ENCODE assay signal across 8 cellular contexts in genomic region chr4:48315728-48316630, GRCh38. TPM values are rescaled to one million over a fixed set of nuclear protein-coding genes. Genes with fewer than 3 reads are reported as not detected.
DNase-seq lines count a peak whose midpoint lies in the region; ATAC-seq and TF ChIP-seq lines count a peak whose summit lies in the region.

No MANE protein-coding gene starts in this region.

- H3K36me3 Mint-ChIP-seq in memory B cell = no peaks in the 10 kb centered on the region

- dilution Hi-C loops in mammary epithelial cell (cut with HindIII; ENCODE audit: low sequenced_read_pairs) = no loop called here

- H3K4me1 ChIP-seq in left ventricle myocardium inferior = no peaks in the 10 kb centered on the region
- H3K4me1 ChIP-seq in mammary epithelial cell (ENCODE audit: insufficient read depth, low read length) = peaks cover 2% of the 10 kb centered on the region

- no peak overlapping the region for H3K4me2 ChIP-seq in mammary epithelial cell (ENCODE audit: insufficient read depth, low read depth, low read length)

- in situ Hi-C loops in KBM-7 (cut with MboI; ENCODE audit: low pct_unique_long_range_greater_than_20kb, low sequenced_read_pairs) = loop anchor here (25.0 kb wide), 1 partner anchor 221 kb away; no protein-coding TSS in a partner anchor
- in situ Hi-C loops in mammary epithelial cell (cut with MboI; ENCODE audit: low sequenced_read_pairs in 2 of 2) = loop anchor here in 1 of 2 donors (25.0 kb wide), 1 partner anchor 171 kb away; the partner anchor contains the start of genes SLC10A4 and ZAR1

- no peak overlapping the region for H3K4me3 Mint-ChIP-seq in memory B cell

- H3K36me3 ChIP-seq in left ventricle myocardium inferior (no peaks in the 10 kb centered on the region), mammary epithelial cell (ENCODE audit: insufficient read depth, low read length) (no peaks in the 10 kb centered on the region)

- H3K4me3 ChIP-seq in left ventricle myocardium inferior (no peak overlapping the region), mammary epithelial cell (replicated peaks in 1 of 3; ENCODE audit: insufficient read depth in 1 of 3, low read depth in 2 of 3, low read length in 3 of 3) (no peak overlapping the region)

- no peaks in the 10 kb centered on the region for H4K20me1 ChIP-seq in mammary epithelial cell (ENCODE audit: insufficient read depth, low read length)

- no peaks in the 10 kb centered on the region for H3K79me2 ChIP-seq in mammary epithelial cell (ENCODE audit: insufficient read depth, low read length)

- peaks cover 4% of the 10 kb centered on the region for H3K4me1 Mint-ChIP-seq in memory B cell

- no peak overlapping the region for H3K9ac ChIP-seq in mammary epithelial cell (ENCODE audit: insufficient read depth, low read length)

- intact Hi-C loops in left ventricle myocardium inferior (cut with micrococcal nuclease) (no loop called here), Right ventricle myocardium inferior (cut with DNase I) (no loop called here), mammary epithelial cell (cut with micrococcal nuclease) (loop anchor here (1.0 to 5.0 kb wide), 5 partner anchors 25 to 231 kb away; partner anchors contain the start of gene SLAIN2)

- H3K9me3 ChIP-seq in left ventricle myocardium inferior (replicated peaks) = no peaks in the 10 kb centered on the region
- H3K9me3 ChIP-seq in mammary epithelial cell (replicated peaks; ENCODE audit: insufficient read depth, low read length) = no peaks in the 10 kb centered on the region

- H3K27ac Mint-ChIP-seq in memory B cell = peak overlapping the region; percentile 26

- H3K27ac ChIP-seq in left ventricle myocardium inferior (replicated peaks) (no peak overlapping the region), mammary epithelial cell (ENCODE audit: insufficient read depth, low read depth, low read length) (no peak overlapping the region)

- peak overlapping the region; percentile 80 for H2AFZ ChIP-seq in mammary epithelial cell (ENCODE audit: low read depth, low read length)

- no peaks in the 10 kb centered on the region for H3K27me3 ChIP-seq in left ventricle myocardium inferior (ENCODE audit: low read depth)
- no peaks in the 10 kb centered on the region for H3K27me3 ChIP-seq in mammary epithelial cell (ENCODE audit: insufficient read depth, low read length)

- ATAC-seq in Right ventricle myocardium inferior = no peak
- peak; percentile 80 for ATAC-seq in GM21528 (IDR thresholded peaks at IDR 0.05; ENCODE audit: low FRiP score, unreplicated experiment)
- ATAC-seq in memory B cell (ENCODE audit: low read depth) = peak; percentile 76
- ATAC-seq in HG03520 (IDR thresholded peaks at IDR 0.05; ENCODE audit: unreplicated experiment) = no peak

- no peak for DNase-seq in left ventricle myocardium inferior
- no peak for DNase-seq in Right ventricle myocardium inferior (ENCODE audit: missing footprints)
- peak; percentile 79 for DNase-seq in KBM-7
- DNase-seq in RKO (ENCODE audit: low spot score) = peak; percentile 78
- peak; percentile 54 for DNase-seq in mammary epithelial cell
- peak in 1 of 2 donors; percentile 29 for DNase-seq in memory B cell (ENCODE audit: low spot score in 2 of 2)

- no TSS peak for BruUV-seq in mammary epithelial cell (replicated peaks; lab: Mats Ljungman, UMichigan)

- no peaks in the 10 kb centered on the region for H3K9me3 Mint-ChIP-seq in memory B cell

- TF ChIP-seq CTCF in left ventricle myocardium inferior (IDR thresholded peaks at IDR 0.05; ENCODE audit: borderline replicate concordance) = peak; percentile 66
- TF ChIP-seq CTCF in mammary epithelial cell (conservative IDR thresholded peaks at IDR 0.05 in 1 of 2, IDR thresholded peaks at IDR 0.05 in 1 of 2; ENCODE audit: extremely low read depth in 1 of 2, insufficient read depth in 1 of 2, low read depth in 1 of 2, low read length in 2 of 2) = peak; percentile 74 to 79

- CTCF ChIA-PET in mammary epithelial cell (lab: Charles Lee; ENCODE audit: low non-redundant PET) = interaction anchor here (0.5 kb wide), 1 partner anchor 26 kb away, joined by 4 read pairs; no protein-coding TSS in a partner anchor

- H3K27me3 Mint-ChIP-seq in memory B cell = no peaks in the 10 kb centered on the region

- 25% methylated on average over 7 of the region's 7 CpGs for WGBS in mammary epithelial cell (ENCODE audit: low coverage, missing lambda C conversion rate)

RNA-seq across cellular contexts. Expression of gene SLAIN2, which starts 25.4 kb away (rescaled TPM):
- total RNA-seq in left ventricle myocardium inferior (132 TPM), Right ventricle myocardium inferior (116 TPM), mammary epithelial cell (10 to 100 TPM; 79.9 to 95.9 TPM)
- 58.0 TPM for polyA plus RNA-seq in mammary epithelial cell
- 24.3 TPM for polyA minus RNA-seq in mammary epithelial cell

RNA-seq across cellular contexts. Expression of gene TEC, which starts 46.3 kb away (rescaled TPM):
- total RNA-seq in left ventricle myocardium inferior (1.9 TPM), Right ventricle myocardium inferior (1.3 TPM), mammary epithelial cell (under 1 TPM; 0.33 to 0.67 TPM)
- 0.17 TPM for polyA plus RNA-seq in mammary epithelial cell
- not detected for polyA minus RNA-seq in mammary epithelial cell

Comparison
In these comparisons a context has a peak if more than half of its experiments do, and no peak if none do; other contexts are left out.
1. DNase-seq: peak in KBM-7 (single experiment), RKO (single experiment) and mammary epithelial cell (single experiment); none in left ventricle myocardium inferior (single experiment) and Right ventricle myocardium inferior (single experiment).
2. ATAC-seq: peak in GM21528 (single experiment) and memory B cell (single experiment); none in Right ventricle myocardium inferior (single experiment) and HG03520 (single experiment).